In genomic region chr6:37636801-37637561, GRCh38 we compare ENCODE assay signal across 28 cellular contexts.
"Had no signal": no experiment of that assay in that cellular context is flagged by ENCODE, and none has a peak within 500 bp of the region (broad histone marks: within the 10 kb centered on the region; RNA-seq: fewer than 3 reads in every experiment).

No MANE protein-coding gene starts in this region.

- H3K9me3 Mint-ChIP-seq: activated CD4-positive, alpha-beta memory T cell treated with anti-CD3 and anti-CD28 coated beads for 36 hours; activated CD4-positive, alpha-beta T cell treated with anti-CD3 and anti-CD28 coated beads, Interleukin-2, amount 10 ng/mL, durations not matched to agents 24 days and 14 days; activated T-cell treated with anti-CD3 and anti-CD28 coated beads, Interleukin-2, amount 50 U/mL, for 24 hours; activated T-cell treated with anti-CD3 and anti-CD28 coated beads, Interleukin-2, amount 50 U/mL, for 72 hours; activated T-helper 17 cell treated with anti-CD3 and anti-CD28 coated beads, Interleukin-2, amount 50 U/mL, for 72 hours; central memory CD8-positive, alpha-beta T cell; effector memory CD8-positive, alpha-beta T cell had no signal

- H3K27ac ChIP-seq: brain microvascular endothelial cell, esophagus muscularis mucosa, gastroesophageal sphincter had no signal

- H3K4me3 Mint-ChIP-seq: activated CD4-positive, alpha-beta memory T cell treated with anti-CD3 and anti-CD28 coated beads for 36 hours; activated CD4-positive, alpha-beta T cell treated with anti-CD3 and anti-CD28 coated beads for 36 hours; activated CD4-positive, alpha-beta T cell treated with anti-CD3 and anti-CD28 coated beads, Interleukin-2, amount 10 ng/mL, durations not matched to agents 24 days and 14 days; activated naive CD8-positive, alpha-beta T cell; activated T-cell treated with anti-CD3 and anti-CD28 coated beads, Interleukin-2, amount 50 U/mL, for 24 hours; activated T-cell treated with anti-CD3 and anti-CD28 coated beads, Interleukin-2, amount 50 U/mL, for 72 hours; activated T-helper 17 cell treated with anti-CD3 and anti-CD28 coated beads, Interleukin-2, amount 50 U/mL, for 72 hours; central memory CD8-positive, alpha-beta T cell; effector memory CD8-positive, alpha-beta T cell had no signal

- H3K36me3 Mint-ChIP-seq: activated CD4-positive, alpha-beta memory T cell treated with anti-CD3 and anti-CD28 coated beads for 36 hours had no signal

- H3K27ac Mint-ChIP-seq: activated CD4-positive, alpha-beta memory T cell treated with anti-CD3 and anti-CD28 coated beads for 36 hours; activated CD4-positive, alpha-beta T cell treated with anti-CD3 and anti-CD28 coated beads for 36 hours; activated CD4-positive, alpha-beta T cell treated with anti-CD3 and anti-CD28 coated beads, Interleukin-2, amount 10 ng/mL, durations not matched to agents 24 days and 14 days; activated naive CD8-positive, alpha-beta T cell; activated T-cell treated with anti-CD3 and anti-CD28 coated beads, Interleukin-2, amount 50 U/mL, for 24 hours; activated T-cell treated with anti-CD3 and anti-CD28 coated beads, Interleukin-2, amount 50 U/mL, for 72 hours; activated T-helper 17 cell treated with anti-CD3 and anti-CD28 coated beads, Interleukin-2, amount 50 U/mL, for 72 hours had no signal

- H3K9me3 ChIP-seq: esophagus muscularis mucosa, gastroesophageal sphincter had no signal

- FAIRE-seq: astrocyte, colon had no signal

- DNase-seq: activated CD4-positive, alpha-beta memory T cell treated with anti-CD3 and anti-CD28 coated beads for 36 hours; activated CD4-positive, alpha-beta T cell treated with anti-CD3 and anti-CD28 coated beads for 36 hours; activated CD4-positive, alpha-beta T cell treated with anti-CD3 and anti-CD28 coated beads, Interleukin-2, amount 10 ng/mL, durations not matched to agents 24 days and 14 days; activated CD4-positive, CD25-positive, alpha-beta regulatory T cell; activated CD4-positive, CD25-positive, alpha-beta regulatory T cell treated with anti-CD3 and anti-CD28 coated beads, Interleukin-2, amount 50 U/mL, for 72 hours; activated CD8-positive, alpha-beta memory T cell treated with anti-CD3 and anti-CD28 coated beads, Interleukin-2, amount 50 U/mL, for 48 hours; activated effector memory CD4-positive, alpha-beta T cell treated with Interleukin-2 at 50 U/mL for 16 hours; activated gamma-delta T cell treated with Interleukin-2 at 50 U/mL for 16 hours; activated naive CD4-positive, alpha-beta T cell treated with anti-CD3 and anti-CD28 coated beads, Interleukin-2, amount 50 U/mL, for 16 hours; activated naive CD4-positive, alpha-beta T cell treated with Interleukin-2 at 50 U/mL for 16 hours; activated T-cell treated with anti-CD3 and anti-CD28 coated beads for 4 hours; activated T-cell treated with anti-CD3 and anti-CD28 coated beads, Interleukin-2, amount 50 U/mL, for 24 hours; activated T-cell treated with anti-CD3 and anti-CD28 coated beads, Interleukin-2, amount 50 U/mL, for 72 hours; amniotic stem cell; anterior cingulate cortex; brain microvascular endothelial cell; cortex of kidney; dermis blood vessel endothelial cell; effector CD4-positive, alpha-beta T cell; effector memory CD8-positive, alpha-beta T cell; foreskin melanocyte had no signal

- H3K27me3 Mint-ChIP-seq: activated CD4-positive, alpha-beta memory T cell treated with anti-CD3 and anti-CD28 coated beads for 36 hours; activated CD4-positive, alpha-beta T cell treated with anti-CD3 and anti-CD28 coated beads for 36 hours; activated naive CD8-positive, alpha-beta T cell; activated T-cell treated with anti-CD3 and anti-CD28 coated beads, Interleukin-2, amount 50 U/mL, for 24 hours; activated T-helper 17 cell treated with anti-CD3 and anti-CD28 coated beads, Interleukin-2, amount 50 U/mL, for 72 hours; central memory CD8-positive, alpha-beta T cell had no signal

- H3K4me3 ChIP-seq: esophagus muscularis mucosa, gastroesophageal sphincter had no signal

- H3K4me1 Mint-ChIP-seq: activated T-helper 17 cell treated with anti-CD3 and anti-CD28 coated beads, Interleukin-2, amount 50 U/mL, for 72 hours had no signal

- H3K27me3 ChIP-seq: brain microvascular endothelial cell, esophagus muscularis mucosa, gastroesophageal sphincter had no signal

- H3K4me1 ChIP-seq: esophagus muscularis mucosa, gastroesophageal sphincter had no signal

- ATAC-seq: activated CD4-positive, alpha-beta T cell treated with anti-CD3 and anti-CD28 coated beads for 36 hours; activated T-cell treated with anti-CD3 and anti-CD28 coated beads, Interleukin-2, amount 50 U/mL, for 72 hours; activated T-helper 17 cell treated with anti-CD3 and anti-CD28 coated beads, Interleukin-2, amount 50 U/mL, for 72 hours; effector memory CD8-positive, alpha-beta T cell; gastroesophageal sphincter had no signal

- H3K36me3 ChIP-seq: brain microvascular endothelial cell, esophagus muscularis mucosa, gastroesophageal sphincter had no signal
